Comparison of ENCODE assay signal across 11 cellular contexts in genomic region chr6:220736-221475, GRCh38.
DNase-seq lines count a peak whose midpoint lies in the region; ATAC-seq and TF ChIP-seq lines count a peak whose summit lies in the region.
"Had no signal": no experiment of that assay in that cellular context is flagged by ENCODE, and none has a peak within 500 bp of the region (broad histone marks: within the 10 kb centered on the region; RNA-seq: fewer than 3 reads in every experiment).

No MANE protein-coding gene starts in this region.

- no TSS peak for BruUV-seq in PC-9 (replicated peaks; lab: Mats Ljungman, UMichigan)

- intact Hi-C loops in PC-9 (cut with micrococcal nuclease; ENCODE audit: unreplicated experiment) (no loop called here), gastrocnemius medialis (cut with DNase I; ENCODE audit: low total_unique reads) (no loop called here)

- ATAC-seq in activated CD8-positive, alpha-beta T cell treated with anti-CD3 and anti-CD28 coated beads, Interleukin-2, amount 10 ng/mL, durations not matched to agents 7 days and 5 days, result no peak
- no peak for ATAC-seq in HG02763 (IDR thresholded peaks at IDR 0.05; ENCODE audit: unreplicated experiment)
- no peak for ATAC-seq in gastrocnemius medialis
- ATAC-seq: gastroesophageal sphincter, left lobe of liver had no signal

- CTCF ChIA-PET in activated CD8-positive, alpha-beta T cell treated with anti-CD3 and anti-CD28 coated beads, Interleukin-2, amount 10 ng/mL, durations not matched to agents 7 days and 5 days (lab: Charles Lee), result interaction anchor here (0.6 to 2.8 kb wide), 12 partner anchors 9 to 171 kb away, joined by 3 to 11 read pairs (median 4); partner anchors contain the start of gene IRF4
- CTCF ChIA-PET in PC-9 (lab: Charles Lee), result no interaction called here

- TF ChIP-seq POLR2A in GM18951 (IDR thresholded peaks at IDR 0.05; ENCODE audit: extremely low read depth, insufficient read depth, insufficient read length) (peak; percentile 31), gastrocnemius medialis (IDR thresholded peaks at IDR 0.05) (no peak)

- H3K27ac Mint-ChIP-seq in activated CD8-positive, alpha-beta T cell treated with anti-CD3 and anti-CD28 coated beads, Interleukin-2, amount 10 ng/mL, durations not matched to agents 7 days and 5 days, result peak overlapping the region; percentile 86

- H3K27ac ChIP-seq in PC-9 (no peak overlapping the region), gastrocnemius medialis (no peak overlapping the region)
- H3K27ac ChIP-seq: gastroesophageal sphincter, neutrophil had no signal

- H3K27me3 ChIP-seq in PC-9 (ENCODE audit: insufficient read depth, low read depth) (no peaks in the 10 kb centered on the region; the same call in 1 of the 2 replicates), gastrocnemius medialis (peaks cover 0 to 9% (median 3%) of the 10 kb centered on the region in 3 donors)

- H3K36me3 Mint-ChIP-seq in activated CD8-positive, alpha-beta T cell treated with anti-CD3 and anti-CD28 coated beads, Interleukin-2, amount 10 ng/mL, durations not matched to agents 7 days and 5 days (ENCODE audit: low read depth), result peaks cover 3% of the 10 kb centered on the region

- H3K9me3 ChIP-seq in PC-9 (ENCODE audit: insufficient read depth, low read depth) (no peaks in the 10 kb centered on the region), gastrocnemius medialis (no peaks in the 10 kb centered on the region)
- H3K9me3 ChIP-seq: gastroesophageal sphincter, neutrophil had no signal

- DNase-seq in Daoy (ENCODE audit: low read depth) (peak; percentile 41), kidney tubule cell (ENCODE audit: low spot score) (peak; percentile 45), PC-9 (no peak), gastrocnemius medialis (no peak)
- DNase-seq in activated CD8-positive, alpha-beta T cell treated with anti-CD3 and anti-CD28 coated beads, Interleukin-2, amount 10 ng/mL, durations not matched to agents 7 days and 5 days, result no peak
- DNase-seq: stimulated activated CD4-positive, alpha-beta T cell treated with anti-CD3 and anti-CD28 coated beads, Interleukin-2, amount 100 ng/mL, for 48 hours had no signal

- no peak overlapping the region for H2AFZ ChIP-seq in PC-9

- POLR2A ChIA-PET in activated CD8-positive, alpha-beta T cell treated with anti-CD3 and anti-CD28 coated beads, Interleukin-2, amount 10 ng/mL, durations not matched to agents 7 days and 5 days (lab: Charles Lee), result interaction anchor here (0.9 to 6.2 kb wide), 4 partner anchors 11 to 182 kb away, joined by 3 to 38 read pairs (median 4); partner anchors contain the start of gene IRF4
- POLR2A ChIA-PET in PC-9 (lab: Charles Lee; ENCODE audit: unreplicated experiment), result no interaction called here

- H4K20me1 ChIP-seq in PC-9 (ENCODE audit: insufficient read depth), result no peaks in the 10 kb centered on the region

- H3K4me1 ChIP-seq in PC-9 (replicated peaks; ENCODE audit: insufficient read depth), result no peaks in the 10 kb centered on the region
- H3K4me1 ChIP-seq in gastrocnemius medialis, result no peaks in the 10 kb centered on the region

- no peaks in the 10 kb centered on the region for H3K36me3 ChIP-seq in PC-9 (ENCODE audit: low read depth)
- no peaks in the 10 kb centered on the region for H3K36me3 ChIP-seq in gastrocnemius medialis
- H3K36me3 ChIP-seq: gastroesophageal sphincter, neutrophil had no signal

- H3K27me3 Mint-ChIP-seq in activated CD8-positive, alpha-beta T cell treated with anti-CD3 and anti-CD28 coated beads, Interleukin-2, amount 10 ng/mL, durations not matched to agents 7 days and 5 days (ENCODE audit: low read depth), result no peaks in the 10 kb centered on the region

- H3K4me3 Mint-ChIP-seq in activated CD8-positive, alpha-beta T cell treated with anti-CD3 and anti-CD28 coated beads, Interleukin-2, amount 10 ng/mL, durations not matched to agents 7 days and 5 days, result peak overlapping the region; percentile 47

- H3K4me3 ChIP-seq in PC-9, result no peak overlapping the region
- no peak overlapping the region for H3K4me3 ChIP-seq in gastrocnemius medialis
- H3K4me3 ChIP-seq: gastroesophageal sphincter had no signal

- H3K79me2 ChIP-seq in PC-9 (ENCODE audit: low read depth), result no peaks in the 10 kb centered on the region

- H3F3A ChIP-seq in PC-9 (ENCODE audit: insufficient read depth, low read depth), result no peaks in the 10 kb centered on the region

- H3K9me2 ChIP-seq in PC-9 (ENCODE audit: insufficient read depth), result no peaks in the 10 kb centered on the region

- no peak overlapping the region for H3K4me2 ChIP-seq in PC-9

- no peaks in the 10 kb centered on the region for H3K9me3 Mint-ChIP-seq in activated CD8-positive, alpha-beta T cell treated with anti-CD3 and anti-CD28 coated beads, Interleukin-2, amount 10 ng/mL, durations not matched to agents 7 days and 5 days (ENCODE audit: insufficient read depth)

- in situ Hi-C loops in GM18951 (cut with MboI; ENCODE audit: low sequenced_read_pairs, unreplicated experiment), result loop anchor here (10.0 kb wide), 1 partner anchor 174 kb away; the partner anchor contains the start of gene IRF4
- in situ Hi-C loops in gastrocnemius medialis (cut with MboI; ENCODE audit: low sequenced_read_pairs in 4 of 4), result no loop called here

- peaks cover 70% of the 10 kb centered on the region for H3K4me1 Mint-ChIP-seq in activated CD8-positive, alpha-beta T cell treated with anti-CD3 and anti-CD28 coated beads, Interleukin-2, amount 10 ng/mL, durations not matched to agents 7 days and 5 days (ENCODE audit: low read depth)

- TF ChIP-seq CTCF in PC-9 (conservative IDR thresholded peaks at IDR 0.05) (no peak), gastrocnemius medialis (IDR thresholded peaks at IDR 0.05 in 4 of 5, conservative IDR thresholded peaks at IDR 0.05 in 1 of 5) (no peak)

Comparison
In these comparisons a context has a peak if more than half of its experiments do, and no peak if none do; other contexts are left out.
1. DNase-seq: peak in Daoy (single experiment) and kidney tubule cell (single experiment); none in activated CD8-positive, alpha-beta T cell treated with anti-CD3 and anti-CD28 coated beads, Interleukin-2, amount 10 ng/mL, durations not matched to agents 7 days and 5 days (single experiment), PC-9 (0 of 2) and gastrocnemius medialis (0 of 2).